ENCODE assay signal across 29 cellular contexts in genomic region chr1:25790472-25790871, GRCh38.
"Had no signal": no experiment of that assay in that cellular context is flagged by ENCODE, and none has a peak within 500 bp of the region (broad histone marks: within the 10 kb centered on the region; RNA-seq: fewer than 3 reads in every experiment).

No MANE protein-coding gene starts in this region.

- H3K79me2 ChIP-seq: parathyroid adenoma had no signal

- H3K27me3 Mint-ChIP-seq: naive B cell had no signal

- DNase-seq: colonic mucosa; effector CD8-positive, alpha-beta T cell; erythroblast; esophagus squamous epithelium; foreskin melanocyte; glutamatergic neuron; heart right ventricle; hippocampal formation; left cardiac atrium; left lung; mesenchymal stem cell; mucosa of descending colon; naive B cell; nephron progenitor cell; right lobe of liver; small intestine; stimulated activated CD4-positive, alpha-beta T cell treated with anti-CD3 and anti-CD28 coated beads, Interleukin-12 subunit alpha, Interleukin-12 subunit beta, amount 100 ng/mL, for 4 hours; stimulated activated CD4-positive, alpha-beta T cell treated with anti-CD3 and anti-CD28 coated beads, Interleukin-1b, Interleukin-23, amount 100 ng/mL, for 48 hours; stimulated activated CD4-positive, alpha-beta T cell treated with anti-CD3 and anti-CD28 coated beads, Interleukin-4, amount 100 ng/mL, for 1 hour; stimulated activated CD8-positive, alpha-beta memory T cell treated with anti-CD3 and anti-CD28 coated beads, Interleukin-4, amount 100 ng/mL, for 48 hours; stimulated activated naive CD4-positive, alpha-beta T cell treated with Interleukin-2 at 50 U/mL for 16 hours; stomach; thyroid gland had no signal

- H3K27ac ChIP-seq: colonic mucosa, esophagus squamous epithelium, heart right ventricle, left lung, neutrophil, parathyroid adenoma, right lobe of liver, stomach, thyroid gland had no signal

- H3K9ac ChIP-seq: parathyroid adenoma had no signal

- H3K4me3 Mint-ChIP-seq: dendritic cell treated with granulocyte-macrophage colony-stimulating factor and Interleukin-4, amounts not matched to agents 40 ng/mL and 50 ng/mL, for 4 days; mesothelial cell of epicardium; naive B cell; nephron progenitor cell; type B pancreatic cell had no signal

- H3K36me3 Mint-ChIP-seq: mesothelial cell of epicardium, naive B cell, type B pancreatic cell had no signal

- H3K9me3 ChIP-seq: colonic mucosa, esophagus squamous epithelium, heart right ventricle, left lung, mucosa of descending colon, neutrophil, right lobe of liver, stomach, thyroid gland had no signal

- H2AFZ ChIP-seq: parathyroid adenoma had no signal

- H3K4me3 ChIP-seq: colonic mucosa, esophagus squamous epithelium, heart right ventricle, left lung, mucosa of descending colon, right lobe of liver, stomach, thyroid gland had no signal

- H3K27me3 ChIP-seq: colonic mucosa, esophagus squamous epithelium, heart right ventricle, left lung, neutrophil, right lobe of liver, stomach, thyroid gland had no signal

- H3K9me3 Mint-ChIP-seq: dendritic cell treated with granulocyte-macrophage colony-stimulating factor and Interleukin-4, amounts not matched to agents 40 ng/mL and 50 ng/mL, for 4 days; mesothelial cell of epicardium; naive B cell; nephron progenitor cell; type B pancreatic cell had no signal

- ATAC-seq: heart right ventricle, left cardiac atrium, left lung, mucosa of descending colon, right lobe of liver had no signal

- H3K27ac Mint-ChIP-seq: dendritic cell treated with granulocyte-macrophage colony-stimulating factor and Interleukin-4, amounts not matched to agents 40 ng/mL and 50 ng/mL, for 4 days; mesothelial cell of epicardium; naive B cell; progenitor cell of endocrine pancreas; type B pancreatic cell had no signal

- H3K4me1 Mint-ChIP-seq: naive B cell had no signal

- H3K36me3 ChIP-seq: colonic mucosa, esophagus squamous epithelium, left lung, neutrophil had no signal

- H3K4me1 ChIP-seq: colonic mucosa, left lung, parathyroid adenoma, right lobe of liver had no signal
